ENCODE assay signal across 1 cellular context in genomic region chr22:45031629-45032403, GRCh38.
TF ChIP-seq lines count a peak whose summit lies in the region.

No MANE protein-coding gene starts in this region.

TF ChIP-seq in H1, 55 proteins besides CTCF, POLR2A, EP300 and RAD21:
- TF ChIP-seq POU5F1 (IDR thresholded peaks at IDR 0.05; ENCODE audit: low read depth, low read length) = peak; percentile 68; the same call in 1 of the 2 replicates
- no peak for TF ChIP-seq ZNF274 (IDR thresholded peaks at IDR 0.05; ENCODE audit: borderline replicate concordance, extremely low read depth, low read length)
- TF ChIP-seq BRCA1 (IDR thresholded peaks at IDR 0.05; ENCODE audit: low read depth, low read length) = no peak
- no peak for TF ChIP-seq RFX5 (IDR thresholded peaks at IDR 0.05; ENCODE audit: borderline replicate concordance, low read depth, low read length)
- TF ChIP-seq CREB1 (IDR thresholded peaks at IDR 0.05) = no peak
- TF ChIP-seq, protein P1, sequence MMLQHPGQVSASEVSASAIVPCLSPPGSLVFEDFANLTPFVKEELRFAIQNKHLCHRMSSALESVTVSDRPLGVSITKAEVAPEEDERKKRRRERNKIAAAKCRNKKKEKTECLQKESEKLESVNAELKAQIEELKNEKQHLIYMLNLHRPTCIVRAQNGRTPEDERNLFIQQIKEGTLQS (IDR thresholded peaks at IDR 0.05; ENCODE audit: insufficient read depth, low read depth, low read length) = no peak
- TF ChIP-seq SP1 (IDR thresholded peaks at IDR 0.05; ENCODE audit: low read depth, low read length) = peak; percentile 48; the same call in 1 of the 2 replicates
- no peak for TF ChIP-seq YY1 (IDR thresholded peaks at IDR 0.05; ENCODE audit: low read depth, low read length)
- no peak for TF ChIP-seq TAF1 (IDR thresholded peaks at IDR 0.05; ENCODE audit: low read depth, low read length)
- TF ChIP-seq BACH1 (IDR thresholded peaks at IDR 0.05; ENCODE audit: low read length) = no peak
- TF ChIP-seq EGR1 (IDR thresholded peaks at IDR 0.05; ENCODE audit: borderline replicate concordance, low read depth, low read length) = no peak
- TF ChIP-seq SP2 (IDR thresholded peaks at IDR 0.05; ENCODE audit: low read length) = no peak
- no peak for TF ChIP-seq TBP (IDR thresholded peaks at IDR 0.05; ENCODE audit: low read depth, low read length)
- no peak for TF ChIP-seq ASH2L (IDR thresholded peaks at IDR 0.05; ENCODE audit: low read length)
- TF ChIP-seq RNF2 (IDR thresholded peaks at IDR 0.05; ENCODE audit: borderline replicate concordance, low read depth, low read length, missing control alignments, poor library complexity, severe bottlenecking) = no peak
- peak; percentile 48 for TF ChIP-seq TEAD4 (IDR thresholded peaks at IDR 0.05; ENCODE audit: low read depth, low read length)
- no peak for TF ChIP-seq TAF7 (optimal IDR thresholded peaks at IDR 0.05; ENCODE audit: borderline replicate concordance, low read depth, low read length)
- no peak for TF ChIP-seq NANOG (IDR thresholded peaks at IDR 0.05; ENCODE audit: insufficient read depth, low read depth, low read length, poor library complexity, severe bottlenecking)
- no peak for TF ChIP-seq SRF (IDR thresholded peaks at IDR 0.05; ENCODE audit: low read depth, low read length)
- TF ChIP-seq POLR2AphosphoS5 (IDR thresholded peaks at IDR 0.05; ENCODE audit: low read depth, low read length) = no peak
- TF ChIP-seq TCF12 (IDR thresholded peaks at IDR 0.05; ENCODE audit: low read depth, low read length) = peak; percentile 41; the same call in 1 of the 2 replicates
